20 cellular contexts compared by ENCODE assay signal in the genomic region with DNA sequence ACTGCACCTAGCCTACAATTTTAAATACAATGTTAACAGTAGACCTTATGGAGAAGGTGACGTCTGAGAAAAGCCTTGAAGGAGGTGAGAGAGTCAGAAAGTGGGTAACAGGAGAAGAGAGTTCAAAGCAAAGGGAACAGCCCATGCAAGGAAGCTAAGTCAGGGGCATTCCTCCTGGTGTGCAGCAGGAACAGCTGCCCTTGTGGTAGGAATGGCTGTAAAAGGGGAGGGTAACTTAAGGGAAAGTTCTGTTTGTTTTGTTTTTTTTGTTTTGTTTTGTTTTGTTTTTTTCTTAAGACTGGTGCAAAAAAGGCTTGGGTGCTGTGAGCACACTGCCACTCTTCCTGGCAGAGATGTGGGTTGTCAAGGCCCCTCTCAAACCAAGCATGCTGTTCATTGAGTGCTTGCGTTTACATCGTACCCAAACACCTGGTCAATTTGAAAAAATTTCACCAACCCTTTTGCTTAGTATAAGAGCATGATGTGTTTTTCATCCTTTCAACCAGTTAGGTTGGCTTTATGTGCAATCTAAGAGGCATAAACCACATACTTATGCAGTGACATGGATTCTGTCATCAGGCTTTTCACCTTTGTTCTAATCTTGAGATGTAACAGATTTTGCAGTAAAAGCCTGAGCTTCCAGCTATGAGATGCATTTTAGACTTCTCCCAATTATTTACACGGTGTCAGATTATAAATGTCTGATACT.
DNase-seq lines count a peak whose midpoint lies in the region; ATAC-seq and TF ChIP-seq lines count a peak whose summit lies in the region.
"Had no signal": no experiment of that assay in that cellular context is flagged by ENCODE, and none has a peak within 500 bp of the region (broad histone marks: within the 10 kb centered on the region; RNA-seq: fewer than 3 reads in every experiment).

No MANE protein-coding gene starts in this region.

- no peak overlapping the region for H2AFZ ChIP-seq in neural cell (ENCODE audit: low read depth, low read length)

- no peak overlapping the region for H3K4me2 ChIP-seq in neural cell (ENCODE audit: low read length)

- H3K9ac ChIP-seq in endocrine pancreas (ENCODE audit: control insufficient read depth, insufficient read depth, low read length): no peak overlapping the region
- H3K9ac ChIP-seq in neural cell (ENCODE audit: low read length): no peak overlapping the region

- H3K27me3 ChIP-seq in endocrine pancreas (ENCODE audit: control insufficient read depth, insufficient read depth, low read length) (no peaks in the 10 kb centered on the region), neural cell (ENCODE audit: insufficient read depth, low read depth, low read length) (no peaks in the 10 kb centered on the region), SJCRH30 (no peaks in the 10 kb centered on the region)
- H3K27me3 ChIP-seq: BE2C had no signal

- no peak for ATAC-seq in HG02759 (IDR thresholded peaks at IDR 0.05; ENCODE audit: unreplicated experiment)
- no peak for ATAC-seq in GM19035 (IDR thresholded peaks at IDR 0.05; ENCODE audit: unreplicated experiment)
- ATAC-seq: effector memory CD8-positive, alpha-beta T cell had no signal

- peak; percentile 0 for DNase-seq in DMS53 (lab: John Stamatoyannopoulos, UW)
- no peak for DNase-seq in DMS53 treated with DMSO at 0.1 percent for 48 hours (lab: John Stamatoyannopoulos, UW; ENCODE audit: unreplicated experiment)
- DNase-seq in NCI-H2107 treated with DMSO at 0.1 percent for 48 hours (lab: John Stamatoyannopoulos, UW; ENCODE audit: unreplicated experiment): peak; percentile 86
- DNase-seq in SJCRH30: no peak
- DNase-seq: activated CD4-positive, alpha-beta T cell treated with anti-CD3 and anti-CD28 coated beads for 4 hours; amygdala; BE2C; cerebellar nuclear complex; effector memory CD8-positive, alpha-beta T cell; hypothalamus; kidney glomerular epithelial cell; NCI-H1092 treated with DMSO at 0.1 percent for 48 hours; NCI-H345; stimulated activated CD8-positive, alpha-beta memory T cell treated with anti-CD3 and anti-CD28 coated beads, Interleukin-4, amount 100 ng/mL, for 48 hours; SW 1271 had no signal

- no peaks in the 10 kb centered on the region for H4K20me1 ChIP-seq in neural cell (ENCODE audit: insufficient read depth)

- no peaks in the 10 kb centered on the region for H3F3A ChIP-seq in neural cell (ENCODE audit: insufficient read depth, low read length, poor library complexity, severe bottlenecking)

- peaks cover 21% of the 10 kb centered on the region for H3K4me1 ChIP-seq in endocrine pancreas (ENCODE audit: control insufficient read depth, insufficient read depth, low read length)
- H3K4me1 ChIP-seq in SJCRH30: no peaks in the 10 kb centered on the region
- H3K4me1 ChIP-seq: BE2C had no signal

- H3K27ac ChIP-seq in neural cell (ENCODE audit: low read length) (peak overlapping the region; percentile 10), SJCRH30 (no peak overlapping the region)
- H3K27ac ChIP-seq: 22Rv1 had no signal

- H3K9me2 ChIP-seq in neural cell (ENCODE audit: insufficient read depth, low read length): no peaks in the 10 kb centered on the region

- H3K79me2 ChIP-seq in neural cell (replicated peaks; ENCODE audit: insufficient read depth, low read length): no peaks in the 10 kb centered on the region

- H3K4me3 ChIP-seq in endocrine pancreas (ENCODE audit: control insufficient read depth, insufficient read depth, low read length) (peak overlapping the region; percentile 51), neural cell (ENCODE audit: low read length) (no peak overlapping the region), SJCRH30 (no peak overlapping the region)

- no peaks in the 10 kb centered on the region for H3K36me3 ChIP-seq in endocrine pancreas (ENCODE audit: control insufficient read depth, insufficient read depth, low read length)
- no peaks in the 10 kb centered on the region for H3K36me3 ChIP-seq in neural cell (ENCODE audit: insufficient read depth, low read length)
- H3K36me3 ChIP-seq in SJCRH30: no peaks in the 10 kb centered on the region
- H3K36me3 ChIP-seq: BE2C had no signal

- H3K9me3 ChIP-seq in endocrine pancreas (ENCODE audit: control insufficient read depth, low read length): no peaks in the 10 kb centered on the region
- H3K9me3 ChIP-seq in neural cell (ENCODE audit: low read length): no peaks in the 10 kb centered on the region
- H3K9me3 ChIP-seq in SJCRH30 (replicated peaks): no peaks in the 10 kb centered on the region
- H3K9me3 ChIP-seq: BE2C had no signal

- no peak for TF ChIP-seq EP300 in neural cell (conservative IDR thresholded peaks at IDR 0.05; ENCODE audit: poor library complexity, severe bottlenecking)

- no peak for TF ChIP-seq RAD21 in neural cell (conservative IDR thresholded peaks at IDR 0.05)

- TF ChIP-seq CTCF in neural cell (IDR thresholded peaks at IDR 0.05; ENCODE audit: poor library complexity, severe bottlenecking): no peak

TF ChIP-seq in neural cell, 6 proteins besides CTCF, POLR2A, EP300 and RAD21:
- TF ChIP-seq TAF1 (IDR thresholded peaks at IDR 0.05; ENCODE audit: low read depth) (no peak), POLR2AphosphoS5 (IDR thresholded peaks at IDR 0.05) (no peak), MXI1 (conservative IDR thresholded peaks at IDR 0.05; ENCODE audit: poor library complexity, severe bottlenecking) (no peak), SMC3 (conservative IDR thresholded peaks at IDR 0.05; ENCODE audit: poor library complexity) (no peak), EZH2 (IDR thresholded peaks at IDR 0.05; ENCODE audit: borderline replicate concordance, insufficient read depth, low read length, poor library complexity, severe bottlenecking) (no peak)
- TF ChIP-seq, protein P1, sequence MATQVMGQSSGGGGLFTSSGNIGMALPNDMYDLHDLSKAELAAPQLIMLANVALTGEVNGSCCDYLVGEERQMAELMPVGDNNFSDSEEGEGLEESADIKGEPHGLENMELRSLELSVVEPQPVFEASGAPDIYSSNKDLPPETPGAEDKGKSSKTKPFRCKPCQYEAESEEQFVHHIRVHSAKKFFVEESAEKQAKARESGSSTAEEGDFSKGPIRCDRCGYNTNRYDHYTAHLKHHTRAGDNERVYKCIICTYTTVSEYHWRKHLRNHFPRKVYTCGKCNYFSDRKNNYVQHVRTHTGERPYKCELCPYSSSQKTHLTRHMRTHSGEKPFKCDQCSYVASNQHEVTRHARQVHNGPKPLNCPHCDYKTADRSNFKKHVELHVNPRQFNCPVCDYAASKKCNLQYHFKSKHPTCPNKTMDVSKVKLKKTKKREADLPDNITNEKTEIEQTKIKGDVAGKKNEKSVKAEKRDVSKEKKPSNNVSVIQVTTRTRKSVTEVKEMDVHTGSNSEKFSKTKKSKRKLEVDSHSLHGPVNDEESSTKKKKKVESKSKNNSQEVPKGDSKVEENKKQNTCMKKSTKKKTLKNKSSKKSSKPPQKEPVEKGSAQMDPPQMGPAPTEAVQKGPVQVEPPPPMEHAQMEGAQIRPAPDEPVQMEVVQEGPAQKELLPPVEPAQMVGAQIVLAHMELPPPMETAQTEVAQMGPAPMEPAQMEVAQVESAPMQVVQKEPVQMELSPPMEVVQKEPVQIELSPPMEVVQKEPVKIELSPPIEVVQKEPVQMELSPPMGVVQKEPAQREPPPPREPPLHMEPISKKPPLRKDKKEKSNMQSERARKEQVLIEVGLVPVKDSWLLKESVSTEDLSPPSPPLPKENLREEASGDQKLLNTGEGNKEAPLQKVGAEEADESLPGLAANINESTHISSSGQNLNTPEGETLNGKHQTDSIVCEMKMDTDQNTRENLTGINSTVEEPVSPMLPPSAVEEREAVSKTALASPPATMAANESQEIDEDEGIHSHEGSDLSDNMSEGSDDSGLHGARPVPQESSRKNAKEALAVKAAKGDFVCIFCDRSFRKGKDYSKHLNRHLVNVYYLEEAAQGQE (IDR thresholded peaks at IDR 0.05; ENCODE audit: borderline replicate concordance): no peak

Comparison
In these comparisons a context has a peak if more than half of its experiments do, and no peak if none do; other contexts are left out.
1. DNase-seq: peak in DMS53 (single experiment) and NCI-H2107 treated with DMSO at 0.1 percent for 48 hours (single experiment); none in DMS53 treated with DMSO at 0.1 percent for 48 hours (single experiment) and SJCRH30 (0 of 2).